Comparison of ENCODE assay signal across 1 cellular context in genomic region chr2:85744055-85744454, GRCh38.
A peak's percentile ranks its signal among the peaks of the same experiment; 100 is the strongest.
TF ChIP-seq lines count a peak whose summit lies in the region.

No MANE protein-coding gene starts in this region.

TF ChIP-seq in A549, 52 proteins besides CTCF, POLR2A, EP300 and RAD21 (continued from another document):
- TF ChIP-seq ATOH8 (CRISPR knock-in tag; IDR thresholded peaks at IDR 0.05; ENCODE audit: low read depth) (0 out of 2 replicates have a peak, but pooled peaks have one; percentile 36), FOXS1 (CRISPR knock-in tag; IDR thresholded peaks at IDR 0.05) (no peak), HOXB5 (CRISPR knock-in tag; IDR thresholded peaks at IDR 0.05) (no peak), REST (IDR thresholded peaks at IDR 0.05) (no peak), HES2 (IDR thresholded peaks at IDR 0.05) (no peak), SMC3 (IDR thresholded peaks at IDR 0.05) (no peak), SREBF2 (IDR thresholded peaks at IDR 0.05) (no peak)
